29 cellular contexts compared by ENCODE assay signal in genomic region chr4:15089979-15090378, GRCh38.
"Had no signal": no experiment of that assay in that cellular context is flagged by ENCODE, and none has a peak within 500 bp of the region (broad histone marks: within the 10 kb centered on the region; RNA-seq: fewer than 3 reads in every experiment).

No MANE protein-coding gene starts in this region.

- H3K9me3 Mint-ChIP-seq: stimulated activated effector memory CD8-positive, alpha-beta T cell treated with anti-CD3 and anti-CD28 coated beads, Interleukin-12 subunit alpha, Interleukin-12 subunit beta, amount 100 ng/mL, for 72 hours had no signal

- H3K4me1 Mint-ChIP-seq: stimulated activated effector memory CD8-positive, alpha-beta T cell treated with anti-CD3 and anti-CD28 coated beads, Interleukin-12 subunit alpha, Interleukin-12 subunit beta, amount 100 ng/mL, for 72 hours; stimulated activated memory B cell treated with anti-CD40 and anti-IgM and Interleukin-4, amounts not matched to agents 10 μg/mL and 1 μg/mL and 100 μg/mL, for 72 hours; stimulated activated naive B cell treated with anti-CD40 and anti-IgM and Interleukin-4, amounts not matched to agents 10 μg/mL and 1 μg/mL and 100 μg/mL, for 72 hours; stimulated activated naive CD8-positive, alpha-beta T cell treated with anti-CD3 and anti-CD28 coated beads, Interleukin-15, amount 100 ng/mL, for 72 hours had no signal

- H3K27me3 Mint-ChIP-seq: stimulated activated memory B cell treated with anti-CD40 and anti-IgM and Interleukin-4, amounts not matched to agents 10 μg/mL and 1 μg/mL and 100 μg/mL, for 72 hours; stimulated activated naive CD8-positive, alpha-beta T cell treated with anti-CD3 and anti-CD28 coated beads, Interleukin-15, amount 100 ng/mL, for 72 hours; type B pancreatic cell had no signal

- H3K36me3 Mint-ChIP-seq: stimulated activated effector memory CD8-positive, alpha-beta T cell treated with anti-CD3 and anti-CD28 coated beads, Interleukin-12 subunit alpha, Interleukin-12 subunit beta, amount 100 ng/mL, for 72 hours; stimulated activated memory B cell treated with anti-CD40 and anti-IgM and Interleukin-4, amounts not matched to agents 10 μg/mL and 1 μg/mL and 100 μg/mL, for 72 hours; type B pancreatic cell had no signal

- H3K36me3 ChIP-seq: stomach, suprapubic skin, thoracic aorta, thyroid gland, tibial artery, tibial nerve, transverse colon, upper lobe of left lung, upper lobe of right lung, uterus, vagina had no signal

- H3K9me3 ChIP-seq: suprapubic skin, testis, thoracic aorta, thyroid gland, tibial artery, transverse colon, upper lobe of left lung, upper lobe of right lung, uterus, vagina had no signal

- H3K27me3 ChIP-seq: stomach, suprapubic skin, testis, thyroid gland, tibial artery, tibial nerve, transverse colon, upper lobe of left lung, upper lobe of right lung, uterus, vagina had no signal

- H3K4me3 ChIP-seq: stomach, suprapubic skin, thoracic aorta, thyroid gland, tibial artery, tibial nerve, transverse colon, upper lobe of left lung, upper lobe of right lung, uterus, vagina had no signal

- FAIRE-seq: urothelium cell line had no signal

- DNase-seq: stimulated activated CD4-positive, alpha-beta T cell treated with anti-CD3 and anti-CD28 coated beads, Interleukin-2, amount 100 ng/mL, for 48 hours; stimulated activated CD4-positive, alpha-beta T cell treated with anti-CD3 and anti-CD28 coated beads, Interleukin-4, amount 100 ng/mL, for 1 hour; stimulated activated CD4-positive, alpha-beta T cell treated with anti-CD3 and anti-CD28 coated beads, Interleukin-4, amount 100 ng/mL, for 24 hours; stimulated activated CD4-positive, alpha-beta T cell treated with anti-CD3 and anti-CD28 coated beads, Interleukin-4, amount 100 ng/mL, for 4 hours; stimulated activated CD8-positive, alpha-beta memory T cell treated with anti-CD3 and anti-CD28 coated beads, Interleukin-4, amount 100 ng/mL, for 48 hours; stimulated activated naive B cell treated with anti-CD40 and anti-IgM and Interleukin-4, amounts not matched to agents 10 μg/mL and 1 μg/mL and 100 μg/mL, for 72 hours; stimulated activated naive CD4-positive, alpha-beta T cell; stimulated activated naive CD4-positive, alpha-beta T cell treated with Interleukin-2 at 50 U/mL for 16 hours; stimulated activated naive CD8-positive, alpha-beta T cell treated with anti-CD3 and anti-CD28 coated beads, Interleukin-15, amount 100 ng/mL, for 72 hours; stimulated activated naive CD8-positive, alpha-beta T cell treated with anti-CD3 and anti-CD28 coated beads, Interleukin-15, Interleukin-2, amounts not matched to agents 100 U/mL and 50 U/mL, for 24 hours; stomach; substantia nigra; testis; thyroid gland; tibial artery; transverse colon; trophoblast cell; upper lobe of left lung; upper lobe of right lung; uterus had no signal

- H3K4me1 ChIP-seq: stomach, suprapubic skin, testis, thyroid gland, tibial artery, tibial nerve, transverse colon, upper lobe of left lung, upper lobe of right lung, uterus, vagina had no signal

- ATAC-seq: stimulated activated effector memory CD8-positive, alpha-beta T cell treated with anti-CD3 and anti-CD28 coated beads, Interleukin-12 subunit alpha, Interleukin-12 subunit beta, amount 100 ng/mL, for 72 hours; stimulated activated memory B cell treated with anti-CD40 and anti-IgM and Interleukin-4, amounts not matched to agents 10 μg/mL and 1 μg/mL and 100 μg/mL, for 72 hours; stimulated activated naive B cell treated with anti-CD40 and anti-IgM and Interleukin-4, amounts not matched to agents 10 μg/mL and 1 μg/mL and 100 μg/mL, for 72 hours; stimulated activated naive CD8-positive, alpha-beta T cell treated with anti-CD3 and anti-CD28 coated beads, Interleukin-15, amount 100 ng/mL, for 72 hours; stimulated activated naive CD8-positive, alpha-beta T cell treated with anti-CD3 and anti-CD28 coated beads, Interleukin-15, Interleukin-2, amounts not matched to agents 100 U/mL and 50 U/mL, for 24 hours; upper lobe of right lung had no signal

- H3K4me3 Mint-ChIP-seq: stimulated activated effector memory CD8-positive, alpha-beta T cell treated with anti-CD3 and anti-CD28 coated beads, Interleukin-12 subunit alpha, Interleukin-12 subunit beta, amount 100 ng/mL, for 72 hours; stimulated activated memory B cell treated with anti-CD40 and anti-IgM and Interleukin-4, amounts not matched to agents 10 μg/mL and 1 μg/mL and 100 μg/mL, for 72 hours; stimulated activated naive B cell treated with anti-CD40 and anti-IgM and Interleukin-4, amounts not matched to agents 10 μg/mL and 1 μg/mL and 100 μg/mL, for 72 hours; stimulated activated naive CD8-positive, alpha-beta T cell treated with anti-CD3 and anti-CD28 coated beads, Interleukin-15, amount 100 ng/mL, for 72 hours; stimulated activated naive CD8-positive, alpha-beta T cell treated with anti-CD3 and anti-CD28 coated beads, Interleukin-15, Interleukin-2, amounts not matched to agents 100 ng/mL and 50 ng/mL, for 24 hours; type B pancreatic cell had no signal

- H3K27ac Mint-ChIP-seq: stimulated activated effector memory CD8-positive, alpha-beta T cell treated with anti-CD3 and anti-CD28 coated beads, Interleukin-12 subunit alpha, Interleukin-12 subunit beta, amount 100 ng/mL, for 72 hours; stimulated activated memory B cell treated with anti-CD40 and anti-IgM and Interleukin-4, amounts not matched to agents 10 μg/mL and 1 μg/mL and 100 μg/mL, for 72 hours; stimulated activated naive B cell treated with anti-CD40 and anti-IgM and Interleukin-4, amounts not matched to agents 10 μg/mL and 1 μg/mL and 100 μg/mL, for 72 hours; stimulated activated naive CD8-positive, alpha-beta T cell treated with anti-CD3 and anti-CD28 coated beads, Interleukin-15, amount 100 ng/mL, for 72 hours; stimulated activated naive CD8-positive, alpha-beta T cell treated with anti-CD3 and anti-CD28 coated beads, Interleukin-15, Interleukin-2, amounts not matched to agents 100 ng/mL and 50 ng/mL, for 24 hours; type B pancreatic cell had no signal

- H3K27ac ChIP-seq: stomach, suprapubic skin, testis, thoracic aorta, thyroid gland, tibial artery, tibial nerve, transverse colon, upper lobe of left lung, upper lobe of right lung, uterus, vagina had no signal
